ENCODE assay signal across 25 cellular contexts in genomic region chr18:76618721-76619120, GRCh38.
A peak's percentile ranks its signal among the peaks of the same experiment; 100 is the strongest.
DNase-seq lines count a peak whose midpoint lies in the region; ATAC-seq, FAIRE-seq and TF ChIP-seq lines count a peak whose summit lies in the region.
"Had no signal": no experiment of that assay in that cellular context is flagged by ENCODE, and none has a peak within 500 bp of the region (broad histone marks: within the 10 kb centered on the region; RNA-seq: fewer than 3 reads in every experiment).

No MANE protein-coding gene starts in this region.

- H4K20me1 ChIP-seq in HepG2 (ENCODE audit: insufficient read depth, low read length), result no peaks in the 10 kb centered on the region

- H3K36me3 ChIP-seq in liver (ENCODE audit: control insufficient read depth in 4 of 4, insufficient read depth in 3 of 4, low read depth in 1 of 4, low read length in 3 of 4), result no peaks in the 10 kb centered on the region
- no peaks in the 10 kb centered on the region for H3K36me3 ChIP-seq in HepG2 (replicated peaks in 1 of 2; ENCODE audit: control insufficient read depth in 1 of 2, insufficient read depth in 2 of 2, low read length in 2 of 2)
- H3K36me3 ChIP-seq in vagina, result no peaks in the 10 kb centered on the region
- H3K36me3 ChIP-seq: Peyer's patch, SJCRH30 had no signal

- POLR2A ChIA-PET in HepG2 (lab: Yijun Ruan, JAX), result no interaction called here

- ATAC-seq in HepG2, result no peak
- ATAC-seq in HG02763 (IDR thresholded peaks at IDR 0.05; ENCODE audit: unreplicated experiment), result no peak
- ATAC-seq: activated CD8-positive, alpha-beta T cell treated with anti-CD3 and anti-CD28 coated beads for 36 hours; stimulated activated naive CD8-positive, alpha-beta T cell treated with anti-CD3 and anti-CD28 coated beads, Interleukin-15, Interleukin-2, amounts not matched to agents 100 U/mL and 50 U/mL, for 24 hours had no signal

- TF ChIP-seq EP300 in HepG2 (IDR thresholded peaks at IDR 0.05; ENCODE audit: low read depth in 2 of 2, low read length in 2 of 2), result no peak
- no peak for TF ChIP-seq EP300 in HepG2 (CRISPR knock-in tag; IDR thresholded peaks at IDR 0.05; ENCODE audit: borderline replicate concordance)

- TF ChIP-seq POLR2A in HepG2 (IDR thresholded peaks at IDR 0.05; ENCODE audit: insufficient read depth in 1 of 2, low read depth in 2 of 2, low read length in 2 of 2) (no peak), vagina (IDR thresholded peaks at IDR 0.05) (no peak)

- H3K27ac ChIP-seq in liver (ENCODE audit: low read depth in 1 of 2, low read length in 2 of 2) (peak overlapping the region; percentile 66 to 70), HepG2 (ENCODE audit: extremely low read length, insufficient read depth, low read length) (no peak overlapping the region), vagina (peak overlapping the region; percentile 84)
- H3K27ac ChIP-seq: SJCRH30 had no signal

- no peak overlapping the region for H3K4me3 Mint-ChIP-seq in progenitor cell of endocrine pancreas (ENCODE audit: low read depth)
- H3K4me3 Mint-ChIP-seq: activated CD8-positive, alpha-beta T cell treated with anti-CD3 and anti-CD28 coated beads for 36 hours; B cell had no signal

- no peak overlapping the region for H2AFZ ChIP-seq in HepG2 (ENCODE audit: low read length)

- CTCF ChIA-PET in HepG2 (lab: Yijun Ruan, JAX; ENCODE audit: low intra/inter-chr PET ratio, low total read pairs), result no interaction called here

- intact Hi-C loops in HepG2 (cut with micrococcal nuclease; ENCODE audit: unreplicated experiment), result no loop called here
- intact Hi-C loops in vagina (cut with DNase I), result no loop called here

- H3K27me3 Mint-ChIP-seq in progenitor cell of endocrine pancreas, result no peaks in the 10 kb centered on the region

- no peaks in the 10 kb centered on the region for H3K36me3 Mint-ChIP-seq in progenitor cell of endocrine pancreas (ENCODE audit: insufficient read depth)

- peaks cover 51% of the 10 kb centered on the region for H3K4me1 Mint-ChIP-seq in progenitor cell of endocrine pancreas (ENCODE audit: low read depth)

- H3K9me3 ChIP-seq in liver (ENCODE audit: control insufficient read depth in 4 of 4, low read length in 3 of 4) (no peaks in the 10 kb centered on the region), HepG2 (ENCODE audit: low read length) (no peaks in the 10 kb centered on the region), vagina (no peaks in the 10 kb centered on the region)
- H3K9me3 ChIP-seq: Peyer's patch, SJCRH30 had no signal

- no TSS peak for BruUV-seq in HepG2 (replicated peaks; lab: Mats Ljungman, UMichigan)

- TF ChIP-seq RAD21 in liver (IDR thresholded peaks at IDR 0.05) (no peak), HepG2 (CRISPR knock-in tag; IDR thresholded peaks at IDR 0.05) (no peak)

- FAIRE-seq in HepG2 (lab: Jason Lieb, UNC) (no peak), urothelium cell line (lab: Jason Lieb, UNC) (no peak)
- FAIRE-seq: A204.1, colon, endometrium, kidney, TTC549 had no signal

- no peaks in the 10 kb centered on the region for H3K79me2 ChIP-seq in HepG2 (ENCODE audit: insufficient read depth, low read length)

- no peak for DNase-seq in HepG2 (ENCODE audit: low spot score)
- peak; percentile 52 for DNase-seq in left kidney (ENCODE audit: low read depth, low spot score)
- no peak for DNase-seq in progenitor cell of endocrine pancreas (ENCODE audit: low spot score, unreplicated experiment)
- DNase-seq in vagina (ENCODE audit: extremely low spot score in 2 of 2), result no peak
- no peak for DNase-seq in iPS-NIHi11 (ENCODE audit: low spot score)
- no peak for DNase-seq in urothelium cell line (ENCODE audit: low spot score)
- DNase-seq: activated CD4-positive, CD25-positive, alpha-beta regulatory T cell treated with anti-CD3 and anti-CD28 coated beads, Interleukin-2, amount 50 U/mL, for 72 hours; activated CD8-positive, alpha-beta T cell treated with anti-CD3 and anti-CD28 coated beads for 36 hours; activated effector memory CD4-positive, alpha-beta T cell treated with anti-CD3 and anti-CD28 coated beads, Interleukin-2, amount 50 U/mL, for 16 hours; activated T-cell treated with anti-CD3 and anti-CD28 coated beads for 4 hours; DMS79; KBM-7; kidney; NCI-H1436 treated with DMSO at 0.1 percent for 48 hours; Peyer's patch; stimulated activated naive CD8-positive, alpha-beta T cell treated with anti-CD3 and anti-CD28 coated beads, Interleukin-15, Interleukin-2, amounts not matched to agents 100 U/mL and 50 U/mL, for 24 hours; T-helper 1 cell had no signal

- H3K27me3 ChIP-seq in liver (ENCODE audit: control insufficient read depth in 4 of 4, insufficient read depth in 4 of 4, low read length in 3 of 4) (no peaks in the 10 kb centered on the region), HepG2 (ENCODE audit: control insufficient read depth in 1 of 2, insufficient read depth in 2 of 2, low read length in 2 of 2) (peaks cover 2 to 57% of the 10 kb centered on the region in 2 experiments; a peak in 4 of 5 replicates), vagina (no peaks in the 10 kb centered on the region)
- H3K27me3 ChIP-seq: Peyer's patch, SJCRH30 had no signal

- TF ChIP-seq CTCF in liver (IDR thresholded peaks at IDR 0.05; ENCODE audit: low read depth, low read length, missing input control), result no peak
- no peak for TF ChIP-seq CTCF in HepG2 (CRISPR knock-in tag; IDR thresholded peaks at IDR 0.05)
- TF ChIP-seq CTCF in progenitor cell of endocrine pancreas (IDR thresholded peaks at IDR 0.05; ENCODE audit: unreplicated experiment), result no peak
- no peak for TF ChIP-seq CTCF in vagina (IDR thresholded peaks at IDR 0.05)

- H3K9me3 Mint-ChIP-seq in progenitor cell of endocrine pancreas (ENCODE audit: low read depth), result no peaks in the 10 kb centered on the region
- H3K9me3 Mint-ChIP-seq: activated CD8-positive, alpha-beta T cell treated with anti-CD3 and anti-CD28 coated beads for 36 hours had no signal

- in situ Hi-C loops in HepG2 (cut with HindIII; ENCODE audit: extremely low pct_ligation_motif_present, low pct_unique_long_range_greater_than_20kb), result no loop called here

- no peak overlapping the region for H3K9ac ChIP-seq in liver (ENCODE audit: low read depth in 1 of 2, low read length in 2 of 2)
- H3K9ac ChIP-seq in HepG2 (ENCODE audit: insufficient read depth, low read depth, low read length), result no peak overlapping the region

- H3K4me2 ChIP-seq in HepG2 (ENCODE audit: low read depth, low read length), result no peak overlapping the region

- H3K4me3 ChIP-seq in liver (ENCODE audit: low read depth in 1 of 3, low read length in 3 of 3), result no peak overlapping the region
- no peak overlapping the region for H3K4me3 ChIP-seq in HepG2 (replicated peaks in 1 of 3; ENCODE audit: insufficient read depth in 1 of 3, low read depth in 2 of 3, low read length in 3 of 3)
- H3K4me3 ChIP-seq in vagina, result no peak overlapping the region

- peaks cover 2 to 44% (median 33%) of the 10 kb centered on the region in 4 donors for H3K4me1 ChIP-seq in liver (ENCODE audit: control insufficient read depth in 4 of 4, insufficient read depth in 4 of 4, low read length in 3 of 4)
- peaks cover 19% of the 10 kb centered on the region for H3K4me1 ChIP-seq in HepG2 (ENCODE audit: insufficient read depth, low read length)
- peaks cover 42% of the 10 kb centered on the region for H3K4me1 ChIP-seq in vagina
- H3K4me1 ChIP-seq: SJCRH30 had no signal

- H3K27ac Mint-ChIP-seq in progenitor cell of endocrine pancreas, result peak overlapping the region; percentile 97
- H3K27ac Mint-ChIP-seq: activated CD8-positive, alpha-beta T cell treated with anti-CD3 and anti-CD28 coated beads for 36 hours; B cell had no signal

- 91% methylated on average over 2 of the region's 2 CpGs for WGBS in liver
- 0% methylated on average over 2 of the region's 2 CpGs for WGBS in HepG2 (ENCODE audit: low lambda C conversion rate)

TF ChIP-seq in liver, 16 proteins besides CTCF, POLR2A, EP300 and RAD21:
- TF ChIP-seq EGR1 (IDR thresholded peaks at IDR 0.05; ENCODE audit: low read depth in 2 of 2) (no peak), YY1 (IDR thresholded peaks at IDR 0.05) (no peak), GABPA (IDR thresholded peaks at IDR 0.05 in 1 of 2, conservative IDR thresholded peaks at IDR 0.05 in 1 of 2) (no peak)

TF ChIP-seq in HepG2, 621 proteins besides CTCF, POLR2A, EP300 and RAD21 (continues in another document):
- TF ChIP-seq ZNF549 (CRISPR knock-in tag; IDR thresholded peaks at IDR 0.05) (no peak), TBP (CRISPR knock-in tag; IDR thresholded peaks at IDR 0.05) (no peak), ZBED4 (CRISPR knock-in tag; IDR thresholded peaks at IDR 0.05; ENCODE audit: borderline replicate concordance) (no peak), TRIM24 (CRISPR knock-in tag; IDR thresholded peaks at IDR 0.05) (no peak), ZNF7 (CRISPR knock-in tag; IDR thresholded peaks at IDR 0.05) (no peak), AHR (CRISPR knock-in tag; IDR thresholded peaks at IDR 0.05) (no peak)
